In genomic region chr2:201154615-201155014, GRCh38 we compare ENCODE assay signal across 1 cellular context.
TF ChIP-seq lines count a peak whose summit lies in the region.

No MANE protein-coding gene starts in this region.

TF ChIP-seq in K562, 482 proteins besides CTCF, POLR2A, EP300 and RAD21:
- TF ChIP-seq ZKSCAN1 (IDR thresholded peaks at IDR 0.05; ENCODE audit: low read depth, low read length) (peak; percentile 65), SP1 (CRISPR knock-in tag; IDR thresholded peaks at IDR 0.05) (no peak), ZNF707 (CRISPR knock-in tag; conservative IDR thresholded peaks at IDR 0.05) (no peak)
TF ChIP-seq in K562: peak in this region for 1.
